1 cellular context compared by ENCODE assay signal in the genomic region with DNA sequence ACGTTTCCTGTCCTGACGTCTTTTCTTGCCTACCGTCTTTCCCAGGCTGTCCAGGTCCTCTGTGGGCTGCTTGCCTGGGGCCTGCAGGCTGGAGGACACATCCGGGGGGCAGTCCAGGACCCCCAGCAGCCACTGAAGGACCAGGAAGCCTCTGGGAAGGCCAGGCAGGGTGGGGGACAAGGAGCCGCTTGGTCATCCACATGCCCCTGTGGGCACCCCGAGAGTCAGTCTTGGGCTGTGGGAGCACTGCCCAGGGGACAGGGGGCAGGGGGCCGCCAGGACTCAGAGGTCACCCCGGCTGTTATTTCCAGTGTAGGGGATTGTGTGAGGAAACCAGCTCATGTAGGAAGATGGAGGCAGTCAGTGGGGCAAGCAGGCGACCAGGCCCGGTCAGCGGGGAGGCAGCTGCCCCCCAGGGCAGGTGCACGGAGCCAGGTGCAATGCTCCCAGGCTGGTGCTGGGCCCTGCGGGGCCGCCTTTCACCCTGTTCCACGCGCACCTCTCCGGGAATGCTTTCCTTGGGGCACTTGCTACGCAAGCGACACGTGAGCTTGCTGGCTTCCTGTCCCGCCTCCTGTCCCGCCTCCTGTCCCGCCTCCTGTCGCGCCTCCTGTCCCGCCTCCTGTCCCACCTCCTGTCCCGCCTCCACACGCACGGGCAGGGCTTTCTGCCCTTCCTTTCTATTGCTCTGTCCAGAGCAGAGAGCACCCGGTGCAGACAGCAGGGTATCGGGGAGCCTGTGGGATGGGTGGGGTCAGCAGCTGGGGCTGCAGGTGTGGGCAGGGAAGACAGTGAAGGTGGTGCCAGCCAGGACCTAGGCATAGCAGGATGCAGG.
TF ChIP-seq lines count a peak whose summit lies in the region.

No MANE protein-coding gene starts in this region.

TF ChIP-seq in HEK293, 187 proteins besides CTCF, POLR2A, EP300 and RAD21 (continued from another document and continues in another):
- TF ChIP-seq, protein P1, sequence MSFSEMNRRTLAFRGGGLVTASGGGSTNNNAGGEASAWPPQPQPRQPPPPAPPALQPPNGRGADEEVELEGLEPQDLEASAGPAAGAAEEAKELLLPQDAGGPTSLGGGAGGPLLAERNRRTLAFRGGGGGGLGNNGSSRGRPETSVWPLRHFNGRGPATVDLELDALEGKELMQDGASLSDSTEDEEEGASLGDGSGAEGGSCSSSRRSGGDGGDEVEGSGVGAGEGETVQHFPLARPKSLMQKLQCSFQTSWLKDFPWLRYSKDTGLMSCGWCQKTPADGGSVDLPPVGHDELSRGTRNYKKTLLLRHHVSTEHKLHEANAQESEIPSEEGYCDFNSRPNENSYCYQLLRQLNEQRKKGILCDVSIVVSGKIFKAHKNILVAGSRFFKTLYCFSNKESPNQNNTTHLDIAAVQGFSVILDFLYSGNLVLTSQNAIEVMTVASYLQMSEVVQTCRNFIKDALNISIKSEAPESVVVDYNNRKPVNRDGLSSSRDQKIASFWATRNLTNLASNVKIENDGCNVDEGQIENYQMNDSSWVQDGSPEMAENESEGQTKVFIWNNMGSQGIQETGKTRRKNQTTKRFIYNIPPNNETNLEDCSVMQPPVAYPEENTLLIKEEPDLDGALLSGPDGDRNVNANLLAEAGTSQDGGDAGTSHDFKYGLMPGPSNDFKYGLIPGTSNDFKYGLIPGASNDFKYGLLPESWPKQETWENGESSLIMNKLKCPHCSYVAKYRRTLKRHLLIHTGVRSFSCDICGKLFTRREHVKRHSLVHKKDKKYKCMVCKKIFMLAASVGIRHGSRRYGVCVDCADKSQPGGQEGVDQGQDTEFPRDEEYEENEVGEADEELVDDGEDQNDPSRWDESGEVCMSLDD (tag by site-specific recombination; IDR thresholded peaks at IDR 0.05): no peak
- no peak for TF ChIP-seq ZSCAN23 (tag by site-specific recombination; IDR thresholded peaks at IDR 0.05)
- TF ChIP-seq IKZF3 (tag by site-specific recombination; IDR thresholded peaks at IDR 0.05): peak; percentile 47; the same call in 1 of the 2 replicates
- no peak for TF ChIP-seq ZNF555 (tag by site-specific recombination; conservative IDR thresholded peaks at IDR 0.05)
- no peak for TF ChIP-seq ZNF146 (tag by site-specific recombination; IDR thresholded peaks at IDR 0.05)
- TF ChIP-seq ZNF416 (tag by site-specific recombination; IDR thresholded peaks at IDR 0.05): no peak
- TF ChIP-seq, protein P2, sequence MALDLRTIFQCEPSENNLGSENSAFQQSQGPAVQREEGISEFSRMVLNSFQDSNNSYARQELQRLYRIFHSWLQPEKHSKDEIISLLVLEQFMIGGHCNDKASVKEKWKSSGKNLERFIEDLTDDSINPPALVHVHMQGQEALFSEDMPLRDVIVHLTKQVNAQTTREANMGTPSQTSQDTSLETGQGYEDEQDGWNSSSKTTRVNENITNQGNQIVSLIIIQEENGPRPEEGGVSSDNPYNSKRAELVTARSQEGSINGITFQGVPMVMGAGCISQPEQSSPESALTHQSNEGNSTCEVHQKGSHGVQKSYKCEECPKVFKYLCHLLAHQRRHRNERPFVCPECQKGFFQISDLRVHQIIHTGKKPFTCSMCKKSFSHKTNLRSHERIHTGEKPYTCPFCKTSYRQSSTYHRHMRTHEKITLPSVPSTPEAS (tag by site-specific recombination; IDR thresholded peaks at IDR 0.05): no peak
- TF ChIP-seq ZIC2 (tag by site-specific recombination; IDR thresholded peaks at IDR 0.05): peak; percentile 66; the same call in 1 of the 2 replicates
- no peak for TF ChIP-seq ZNF292 (tag by site-specific recombination; IDR thresholded peaks at IDR 0.05; ENCODE audit: borderline replicate concordance, low read depth)
- TF ChIP-seq, protein P3, sequence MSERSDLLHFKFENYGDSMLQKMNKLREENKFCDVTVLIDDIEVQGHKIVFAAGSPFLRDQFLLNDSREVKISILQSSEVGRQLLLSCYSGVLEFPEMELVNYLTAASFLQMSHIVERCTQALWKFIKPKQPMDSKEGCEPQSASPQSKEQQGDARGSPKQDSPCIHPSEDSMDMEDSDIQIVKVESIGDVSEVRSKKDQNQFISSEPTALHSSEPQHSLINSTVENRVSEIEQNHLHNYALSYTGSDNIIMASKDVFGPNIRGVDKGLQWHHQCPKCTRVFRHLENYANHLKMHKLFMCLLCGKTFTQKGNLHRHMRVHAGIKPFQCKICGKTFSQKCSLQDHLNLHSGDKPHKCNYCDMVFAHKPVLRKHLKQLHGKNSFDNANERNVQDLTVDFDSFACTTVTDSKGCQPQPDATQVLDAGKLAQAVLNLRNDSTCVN (tag by site-specific recombination; optimal IDR thresholded peaks at IDR 0.05): peak; percentile 40
- no peak for TF ChIP-seq ZNF544 (tag by site-specific recombination; IDR thresholded peaks at IDR 0.05)
- no peak for TF ChIP-seq KLF7 (tag by site-specific recombination; IDR thresholded peaks at IDR 0.05; ENCODE audit: borderline replicate concordance)
- peak; percentile 41; the same call in 1 of the 2 replicates for TF ChIP-seq ZSCAN30 (tag by site-specific recombination; IDR thresholded peaks at IDR 0.05)
- no peak for TF ChIP-seq HOXD13 (CRISPR knock-in tag; IDR thresholded peaks at IDR 0.05; ENCODE audit: borderline replicate concordance)
- TF ChIP-seq, protein P4, sequence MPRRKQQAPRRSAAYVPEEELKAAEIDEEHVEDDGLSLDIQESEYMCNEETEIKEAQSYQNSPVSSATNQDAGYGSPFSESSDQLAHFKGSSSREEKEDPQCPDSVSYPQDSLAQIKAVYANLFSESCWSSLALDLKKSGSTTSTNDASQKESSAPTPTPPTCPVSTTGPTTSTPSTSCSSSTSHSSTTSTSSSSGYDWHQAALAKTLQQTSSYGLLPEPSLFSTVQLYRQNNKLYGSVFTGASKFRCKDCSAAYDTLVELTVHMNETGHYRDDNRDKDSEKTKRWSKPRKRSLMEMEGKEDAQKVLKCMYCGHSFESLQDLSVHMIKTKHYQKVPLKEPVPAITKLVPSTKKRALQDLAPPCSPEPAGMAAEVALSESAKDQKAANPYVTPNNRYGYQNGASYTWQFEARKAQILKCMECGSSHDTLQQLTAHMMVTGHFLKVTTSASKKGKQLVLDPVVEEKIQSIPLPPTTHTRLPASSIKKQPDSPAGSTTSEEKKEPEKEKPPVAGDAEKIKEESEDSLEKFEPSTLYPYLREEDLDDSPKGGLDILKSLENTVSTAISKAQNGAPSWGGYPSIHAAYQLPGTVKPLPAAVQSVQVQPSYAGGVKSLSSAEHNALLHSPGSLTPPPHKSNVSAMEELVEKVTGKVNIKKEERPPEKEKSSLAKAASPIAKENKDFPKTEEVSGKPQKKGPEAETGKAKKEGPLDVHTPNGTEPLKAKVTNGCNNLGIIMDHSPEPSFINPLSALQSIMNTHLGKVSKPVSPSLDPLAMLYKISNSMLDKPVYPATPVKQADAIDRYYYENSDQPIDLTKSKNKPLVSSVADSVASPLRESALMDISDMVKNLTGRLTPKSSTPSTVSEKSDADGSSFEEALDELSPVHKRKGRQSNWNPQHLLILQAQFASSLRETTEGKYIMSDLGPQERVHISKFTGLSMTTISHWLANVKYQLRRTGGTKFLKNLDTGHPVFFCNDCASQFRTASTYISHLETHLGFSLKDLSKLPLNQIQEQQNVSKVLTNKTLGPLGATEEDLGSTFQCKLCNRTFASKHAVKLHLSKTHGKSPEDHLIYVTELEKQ (tag by site-specific recombination; IDR thresholded peaks at IDR 0.05; ENCODE audit: borderline replicate concordance): no peak
- TF ChIP-seq, protein P5, sequence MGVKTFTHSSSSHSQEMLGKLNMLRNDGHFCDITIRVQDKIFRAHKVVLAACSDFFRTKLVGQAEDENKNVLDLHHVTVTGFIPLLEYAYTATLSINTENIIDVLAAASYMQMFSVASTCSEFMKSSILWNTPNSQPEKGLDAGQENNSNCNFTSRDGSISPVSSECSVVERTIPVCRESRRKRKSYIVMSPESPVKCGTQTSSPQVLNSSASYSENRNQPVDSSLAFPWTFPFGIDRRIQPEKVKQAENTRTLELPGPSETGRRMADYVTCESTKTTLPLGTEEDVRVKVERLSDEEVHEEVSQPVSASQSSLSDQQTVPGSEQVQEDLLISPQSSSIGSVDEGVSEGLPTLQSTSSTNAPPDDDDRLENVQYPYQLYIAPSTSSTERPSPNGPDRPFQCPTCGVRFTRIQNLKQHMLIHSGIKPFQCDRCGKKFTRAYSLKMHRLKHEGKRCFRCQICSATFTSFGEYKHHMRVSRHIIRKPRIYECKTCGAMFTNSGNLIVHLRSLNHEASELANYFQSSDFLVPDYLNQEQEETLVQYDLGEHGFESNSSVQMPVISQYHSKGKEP (tag by site-specific recombination; IDR thresholded peaks at IDR 0.05): no peak
- TF ChIP-seq, protein P6, sequence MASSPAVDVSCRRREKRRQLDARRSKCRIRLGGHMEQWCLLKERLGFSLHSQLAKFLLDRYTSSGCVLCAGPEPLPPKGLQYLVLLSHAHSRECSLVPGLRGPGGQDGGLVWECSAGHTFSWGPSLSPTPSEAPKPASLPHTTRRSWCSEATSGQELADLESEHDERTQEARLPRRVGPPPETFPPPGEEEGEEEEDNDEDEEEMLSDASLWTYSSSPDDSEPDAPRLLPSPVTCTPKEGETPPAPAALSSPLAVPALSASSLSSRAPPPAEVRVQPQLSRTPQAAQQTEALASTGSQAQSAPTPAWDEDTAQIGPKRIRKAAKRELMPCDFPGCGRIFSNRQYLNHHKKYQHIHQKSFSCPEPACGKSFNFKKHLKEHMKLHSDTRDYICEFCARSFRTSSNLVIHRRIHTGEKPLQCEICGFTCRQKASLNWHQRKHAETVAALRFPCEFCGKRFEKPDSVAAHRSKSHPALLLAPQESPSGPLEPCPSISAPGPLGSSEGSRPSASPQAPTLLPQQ (tag by site-specific recombination; IDR thresholded peaks at IDR 0.05): no peak
- no peak for TF ChIP-seq ZNF341 (tag by site-specific recombination; IDR thresholded peaks at IDR 0.05; ENCODE audit: low read depth)
- TF ChIP-seq, protein P7, sequence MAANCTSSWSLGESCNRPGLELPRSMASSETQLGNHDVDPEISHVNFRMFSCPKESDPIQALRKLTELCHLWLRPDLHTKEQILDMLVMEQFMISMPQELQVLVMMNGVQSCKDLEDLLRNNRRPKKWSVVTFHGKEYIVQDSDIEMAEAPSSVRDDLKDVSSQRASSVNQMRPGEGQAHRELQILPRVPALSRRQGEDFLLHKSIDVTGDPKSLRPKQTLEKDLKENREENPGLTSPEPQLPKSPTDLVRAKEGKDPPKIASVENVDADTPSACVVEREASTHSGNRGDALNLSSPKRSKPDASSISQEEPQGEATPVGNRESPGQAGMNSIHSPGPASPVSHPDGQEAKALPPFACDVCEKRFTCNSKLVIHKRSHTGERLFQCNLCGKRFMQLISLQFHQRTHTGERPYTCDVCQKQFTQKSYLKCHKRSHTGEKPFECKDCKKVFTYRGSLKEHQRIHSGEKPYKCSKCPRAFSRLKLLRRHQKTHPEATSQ (tag by site-specific recombination; IDR thresholded peaks at IDR 0.05): no peak
- TF ChIP-seq ZNF549 (tag by site-specific recombination; IDR thresholded peaks at IDR 0.05): no peak
- TF ChIP-seq HOXA7 (CRISPR knock-in tag; IDR thresholded peaks at IDR 0.05; ENCODE audit: borderline replicate concordance): no peak
- TF ChIP-seq ZNF610 (tag by site-specific recombination; IDR thresholded peaks at IDR 0.05; ENCODE audit: borderline replicate concordance): no peak
- no peak for TF ChIP-seq ZNF184 (tag by site-specific recombination; IDR thresholded peaks at IDR 0.05)
- TF ChIP-seq ZNF785 (tag by site-specific recombination; IDR thresholded peaks at IDR 0.05): no peak
- TF ChIP-seq OVOL3 (tag by site-specific recombination; IDR thresholded peaks at IDR 0.05): no peak
- no peak for TF ChIP-seq GLI2 (tag by site-specific recombination; IDR thresholded peaks at IDR 0.05; ENCODE audit: borderline replicate concordance, low read depth)
- no peak for TF ChIP-seq ZNF792 (tag by site-specific recombination; IDR thresholded peaks at IDR 0.05)
- no peak for TF ChIP-seq ZFP41 (tag by site-specific recombination; IDR thresholded peaks at IDR 0.05; ENCODE audit: borderline replicate concordance)
- TF ChIP-seq ZBTB20 (tag by site-specific recombination; IDR thresholded peaks at IDR 0.05): no peak
- TF ChIP-seq, protein P8, sequence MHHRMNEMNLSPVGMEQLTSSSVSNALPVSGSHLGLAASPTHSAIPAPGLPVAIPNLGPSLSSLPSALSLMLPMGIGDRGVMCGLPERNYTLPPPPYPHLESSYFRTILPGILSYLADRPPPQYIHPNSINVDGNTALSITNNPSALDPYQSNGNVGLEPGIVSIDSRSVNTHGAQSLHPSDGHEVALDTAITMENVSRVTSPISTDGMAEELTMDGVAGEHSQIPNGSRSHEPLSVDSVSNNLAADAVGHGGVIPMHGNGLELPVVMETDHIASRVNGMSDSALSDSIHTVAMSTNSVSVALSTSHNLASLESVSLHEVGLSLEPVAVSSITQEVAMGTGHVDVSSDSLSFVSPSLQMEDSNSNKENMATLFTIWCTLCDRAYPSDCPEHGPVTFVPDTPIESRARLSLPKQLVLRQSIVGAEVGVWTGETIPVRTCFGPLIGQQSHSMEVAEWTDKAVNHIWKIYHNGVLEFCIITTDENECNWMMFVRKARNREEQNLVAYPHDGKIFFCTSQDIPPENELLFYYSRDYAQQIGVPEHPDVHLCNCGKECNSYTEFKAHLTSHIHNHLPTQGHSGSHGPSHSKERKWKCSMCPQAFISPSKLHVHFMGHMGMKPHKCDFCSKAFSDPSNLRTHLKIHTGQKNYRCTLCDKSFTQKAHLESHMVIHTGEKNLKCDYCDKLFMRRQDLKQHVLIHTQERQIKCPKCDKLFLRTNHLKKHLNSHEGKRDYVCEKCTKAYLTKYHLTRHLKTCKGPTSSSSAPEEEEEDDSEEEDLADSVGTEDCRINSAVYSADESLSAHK (tag by site-specific recombination; IDR thresholded peaks at IDR 0.05): no peak
- TF ChIP-seq, protein P9, sequence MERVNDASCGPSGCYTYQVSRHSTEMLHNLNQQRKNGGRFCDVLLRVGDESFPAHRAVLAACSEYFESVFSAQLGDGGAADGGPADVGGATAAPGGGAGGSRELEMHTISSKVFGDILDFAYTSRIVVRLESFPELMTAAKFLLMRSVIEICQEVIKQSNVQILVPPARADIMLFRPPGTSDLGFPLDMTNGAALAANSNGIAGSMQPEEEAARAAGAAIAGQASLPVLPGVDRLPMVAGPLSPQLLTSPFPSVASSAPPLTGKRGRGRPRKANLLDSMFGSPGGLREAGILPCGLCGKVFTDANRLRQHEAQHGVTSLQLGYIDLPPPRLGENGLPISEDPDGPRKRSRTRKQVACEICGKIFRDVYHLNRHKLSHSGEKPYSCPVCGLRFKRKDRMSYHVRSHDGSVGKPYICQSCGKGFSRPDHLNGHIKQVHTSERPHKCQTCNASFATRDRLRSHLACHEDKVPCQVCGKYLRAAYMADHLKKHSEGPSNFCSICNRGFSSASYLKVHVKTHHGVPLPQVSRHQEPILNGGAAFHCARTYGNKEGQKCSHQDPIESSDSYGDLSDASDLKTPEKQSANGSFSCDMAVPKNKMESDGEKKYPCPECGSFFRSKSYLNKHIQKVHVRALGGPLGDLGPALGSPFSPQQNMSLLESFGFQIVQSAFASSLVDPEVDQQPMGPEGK (tag by site-specific recombination; IDR thresholded peaks at IDR 0.05): no peak
- TF ChIP-seq, protein P10, sequence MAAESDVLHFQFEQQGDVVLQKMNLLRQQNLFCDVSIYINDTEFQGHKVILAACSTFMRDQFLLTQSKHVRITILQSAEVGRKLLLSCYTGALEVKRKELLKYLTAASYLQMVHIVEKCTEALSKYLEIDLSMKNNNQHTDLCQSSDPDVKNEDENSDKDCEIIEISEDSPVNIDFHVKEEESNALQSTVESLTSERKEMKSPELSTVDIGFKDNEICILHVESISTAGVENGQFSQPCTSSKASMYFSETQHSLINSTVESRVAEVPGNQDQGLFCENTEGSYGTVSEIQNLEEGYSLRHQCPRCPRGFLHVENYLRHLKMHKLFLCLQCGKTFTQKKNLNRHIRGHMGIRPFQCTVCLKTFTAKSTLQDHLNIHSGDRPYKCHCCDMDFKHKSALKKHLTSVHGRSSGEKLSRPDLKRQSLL (tag by site-specific recombination; IDR thresholded peaks at IDR 0.05): no peak
- no peak for TF ChIP-seq ZNF37A (tag by site-specific recombination; IDR thresholded peaks at IDR 0.05)
- no peak for TF ChIP-seq ZNF426 (tag by site-specific recombination; IDR thresholded peaks at IDR 0.05)
- no peak for TF ChIP-seq ZNF350 (tag by site-specific recombination; IDR thresholded peaks at IDR 0.05)
- no peak for TF ChIP-seq ZNF677 (tag by site-specific recombination; IDR thresholded peaks at IDR 0.05)
